In the genomic region with DNA sequence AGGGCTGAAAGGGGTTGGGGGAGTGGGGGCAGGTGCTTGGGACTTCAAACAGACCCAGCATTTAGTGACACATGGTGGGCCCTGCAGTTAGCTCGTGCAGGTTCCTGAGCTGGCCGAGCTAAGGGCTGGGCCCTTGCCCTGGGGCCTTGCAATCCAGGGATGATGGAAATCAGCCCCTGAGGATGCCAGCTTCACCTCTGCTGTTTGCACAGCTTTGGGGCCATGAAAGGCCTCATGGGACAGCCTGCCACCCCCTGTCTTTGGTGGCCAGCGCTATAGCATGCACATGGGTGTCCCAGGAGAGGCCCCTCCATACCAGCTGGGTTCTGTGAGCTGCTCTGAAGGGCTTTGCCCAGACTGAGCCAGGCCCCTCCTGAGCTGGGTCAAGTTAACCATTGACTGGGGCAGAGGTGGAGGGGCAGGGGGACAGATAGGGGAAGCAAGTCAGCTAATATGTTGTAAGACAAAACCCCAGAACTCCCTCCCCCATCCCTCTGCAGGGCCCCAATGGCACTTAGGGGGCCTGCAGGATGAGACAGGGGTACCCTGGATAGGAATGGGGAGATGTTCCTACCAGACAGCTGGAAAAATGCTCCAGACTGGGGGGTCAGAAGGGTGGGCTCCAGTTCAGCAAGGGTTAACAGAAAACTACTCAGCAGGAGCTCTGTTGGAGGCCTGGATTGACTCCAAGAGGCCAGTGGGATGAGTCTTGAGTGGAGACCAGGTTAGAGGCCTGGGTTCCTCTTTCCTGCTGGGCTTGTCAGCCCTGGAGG, we compare ENCODE assay signal across 1 cellular context.
TF ChIP-seq lines count a peak whose summit lies in the region.

No MANE protein-coding gene starts in this region.

TF ChIP-seq in HepG2, 621 proteins besides CTCF, POLR2A, EP300 and RAD21 (continued from another document and continues in another):
- TF ChIP-seq, protein P1, sequence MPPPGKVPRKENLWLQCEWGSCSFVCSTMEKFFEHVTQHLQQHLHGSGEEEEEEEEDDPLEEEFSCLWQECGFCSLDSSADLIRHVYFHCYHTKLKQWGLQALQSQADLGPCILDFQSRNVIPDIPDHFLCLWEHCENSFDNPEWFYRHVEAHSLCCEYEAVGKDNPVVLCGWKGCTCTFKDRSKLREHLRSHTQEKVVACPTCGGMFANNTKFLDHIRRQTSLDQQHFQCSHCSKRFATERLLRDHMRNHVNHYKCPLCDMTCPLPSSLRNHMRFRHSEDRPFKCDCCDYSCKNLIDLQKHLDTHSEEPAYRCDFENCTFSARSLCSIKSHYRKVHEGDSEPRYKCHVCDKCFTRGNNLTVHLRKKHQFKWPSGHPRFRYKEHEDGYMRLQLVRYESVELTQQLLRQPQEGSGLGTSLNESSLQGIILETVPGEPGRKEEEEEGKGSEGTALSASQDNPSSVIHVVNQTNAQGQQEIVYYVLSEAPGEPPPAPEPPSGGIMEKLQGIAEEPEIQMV (CRISPR knock-in tag; IDR thresholded peaks at IDR 0.05; ENCODE audit: low read depth), result 0 out of 2 replicates have a peak, but pooled peaks have one; percentile 56
- TF ChIP-seq, protein P2, sequence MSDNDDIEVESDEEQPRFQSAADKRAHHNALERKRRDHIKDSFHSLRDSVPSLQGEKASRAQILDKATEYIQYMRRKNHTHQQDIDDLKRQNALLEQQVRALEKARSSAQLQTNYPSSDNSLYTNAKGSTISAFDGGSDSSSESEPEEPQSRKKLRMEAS (IDR thresholded peaks at IDR 0.05), result peak; percentile 67
- TF ChIP-seq SPEN (CRISPR knock-in tag; IDR thresholded peaks at IDR 0.05; ENCODE audit: low read depth) (0 out of 2 replicates have a peak, but pooled peaks have one; percentile 42), SAP130 (CRISPR knock-in tag; IDR thresholded peaks at IDR 0.05; ENCODE audit: low read depth) (peak; percentile 42; the same call in 1 of the 2 replicates), DPF2 (CRISPR knock-in tag; IDR thresholded peaks at IDR 0.05; ENCODE audit: borderline replicate concordance, low read depth) (0 out of 2 replicates have a peak, but pooled peaks have one; percentile 46), FOXA1 (IDR thresholded peaks at IDR 0.05) (no peak), FOXA1 (CRISPR knock-in tag; IDR thresholded peaks at IDR 0.05) (peak; percentile 37; the same call in 1 of the 2 replicates), KLF12 (CRISPR knock-in tag; IDR thresholded peaks at IDR 0.05; ENCODE audit: borderline replicate concordance) (no peak), PLRG1 (conservative IDR thresholded peaks at IDR 0.05) (no peak), MTA1 (CRISPR knock-in tag; IDR thresholded peaks at IDR 0.05; ENCODE audit: borderline replicate concordance) (peak; percentile 80; the same call in 1 of the 2 replicates), ZSCAN20 (CRISPR knock-in tag; IDR thresholded peaks at IDR 0.05; ENCODE audit: borderline replicate concordance) (no peak), CEBPG (CRISPR knock-in tag; IDR thresholded peaks at IDR 0.05) (0 out of 2 replicates have a peak, but pooled peaks have one; percentile 28), POLR2AphosphoS5 (IDR thresholded peaks at IDR 0.05; ENCODE audit: low read depth, low read length) (peak; percentile 56), ZNF547 (CRISPR knock-in tag; IDR thresholded peaks at IDR 0.05) (peak; percentile 49), NR2F6 (IDR thresholded peaks at IDR 0.05) (peak; percentile 44; the same call in 1 of the 2 replicates), NR2F6 (CRISPR knock-in tag; IDR thresholded peaks at IDR 0.05) (peak; percentile 39; the same call in 1 of the 2 replicates), DMAP1 (CRISPR knock-in tag; IDR thresholded peaks at IDR 0.05) (0 out of 2 replicates have a peak, but pooled peaks have one; percentile 28), ZNF839 (CRISPR knock-in tag; IDR thresholded peaks at IDR 0.05; ENCODE audit: borderline replicate concordance) (peak; percentile 54; the same call in 1 of the 2 replicates), ZFP41 (CRISPR knock-in tag; IDR thresholded peaks at IDR 0.05; ENCODE audit: borderline replicate concordance) (no peak), PHF20 (CRISPR knock-in tag; IDR thresholded peaks at IDR 0.05) (peak; percentile 40; the same call in 1 of the 2 replicates), TAF15 (IDR thresholded peaks at IDR 0.05; ENCODE audit: low read depth, low read length, poor library complexity, severe bottlenecking) (peak; percentile 50), BHLHE40 (IDR thresholded peaks at IDR 0.05; ENCODE audit: low read length) (no peak), TAF1 (CRISPR knock-in tag; IDR thresholded peaks at IDR 0.05) (peak; percentile 53; the same call in 1 of the 2 replicates), RELA (CRISPR knock-in tag; IDR thresholded peaks at IDR 0.05) (no peak), MEF2D (CRISPR knock-in tag; IDR thresholded peaks at IDR 0.05) (peak; percentile 43; the same call in 1 of the 2 replicates)
- TF ChIP-seq, protein P3, sequence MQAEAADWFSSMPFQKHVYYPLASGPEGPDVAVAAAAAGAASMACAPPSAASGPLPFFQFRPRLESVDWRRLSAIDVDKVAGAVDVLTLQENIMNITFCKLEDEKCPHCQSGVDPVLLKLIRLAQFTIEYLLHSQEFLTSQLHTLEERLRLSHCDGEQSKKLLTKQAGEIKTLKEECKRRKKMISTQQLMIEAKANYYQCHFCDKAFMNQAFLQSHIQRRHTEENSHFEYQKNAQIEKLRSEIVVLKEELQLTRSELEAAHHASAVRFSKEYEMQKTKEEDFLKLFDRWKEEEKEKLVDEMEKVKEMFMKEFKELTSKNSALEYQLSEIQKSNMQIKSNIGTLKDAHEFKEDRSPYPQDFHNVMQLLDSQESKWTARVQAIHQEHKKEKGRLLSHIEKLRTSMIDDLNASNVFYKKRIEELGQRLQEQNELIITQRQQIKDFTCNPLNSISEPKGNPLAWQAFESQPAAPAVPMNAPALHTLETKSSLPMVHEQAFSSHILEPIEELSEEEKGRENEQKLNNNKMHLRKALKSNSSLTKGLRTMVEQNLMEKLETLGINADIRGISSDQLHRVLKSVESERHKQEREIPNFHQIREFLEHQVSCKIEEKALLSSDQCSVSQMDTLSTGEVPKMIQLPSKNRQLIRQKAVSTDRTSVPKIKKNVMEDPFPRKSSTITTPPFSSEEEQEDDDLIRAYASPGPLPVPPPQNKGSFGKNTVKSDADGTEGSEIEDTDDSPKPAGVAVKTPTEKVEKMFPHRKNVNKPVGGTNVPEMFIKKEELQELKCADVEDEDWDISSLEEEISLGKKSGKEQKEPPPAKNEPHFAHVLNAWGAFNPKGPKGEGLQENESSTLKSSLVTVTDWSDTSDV (CRISPR knock-in tag; IDR thresholded peaks at IDR 0.05), result no peak
- TF ChIP-seq, protein P4, sequence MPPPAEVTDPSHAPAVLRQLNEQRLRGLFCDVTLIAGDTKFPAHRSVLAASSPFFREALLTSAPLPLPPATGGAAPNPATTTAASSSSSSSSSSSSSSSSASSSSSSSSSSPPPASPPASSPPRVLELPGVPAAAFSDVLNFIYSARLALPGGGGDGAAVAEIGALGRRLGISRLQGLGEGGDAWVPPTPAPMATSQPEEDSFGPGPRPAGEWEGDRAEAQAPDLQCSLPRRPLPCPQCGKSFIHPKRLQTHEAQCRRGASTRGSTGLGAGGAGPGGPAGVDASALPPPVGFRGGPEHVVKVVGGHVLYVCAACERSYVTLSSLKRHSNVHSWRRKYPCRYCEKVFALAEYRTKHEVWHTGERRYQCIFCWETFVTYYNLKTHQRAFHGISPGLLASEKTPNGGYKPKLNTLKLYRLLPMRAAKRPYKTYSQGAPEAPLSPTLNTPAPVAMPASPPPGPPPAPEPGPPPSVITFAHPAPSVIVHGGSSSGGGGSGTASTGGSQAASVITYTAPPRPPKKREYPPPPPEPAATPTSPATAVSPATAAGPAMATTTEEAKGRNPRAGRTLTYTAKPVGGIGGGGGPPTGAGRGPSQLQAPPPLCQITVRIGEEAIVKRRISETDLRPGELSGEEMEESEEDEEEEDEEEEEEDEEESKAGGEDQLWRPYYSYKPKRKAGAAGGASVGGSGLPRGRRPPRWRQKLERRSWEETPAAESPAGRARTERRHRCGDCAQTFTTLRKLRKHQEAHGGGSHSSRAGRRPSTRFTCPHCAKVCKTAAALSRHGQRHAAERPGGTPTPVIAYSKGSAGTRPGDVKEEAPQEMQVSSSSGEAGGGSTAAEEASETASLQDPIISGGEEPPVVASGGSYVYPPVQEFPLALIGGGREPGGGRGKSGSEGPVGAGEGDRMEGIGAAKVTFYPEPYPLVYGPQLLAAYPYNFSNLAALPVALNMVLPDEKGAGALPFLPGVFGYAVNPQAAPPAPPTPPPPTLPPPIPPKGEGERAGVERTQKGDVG (CRISPR knock-in tag; IDR thresholded peaks at IDR 0.05; ENCODE audit: borderline replicate concordance), result peak; percentile 18; the same call in 1 of the 2 replicates
- TF ChIP-seq, protein P5, sequence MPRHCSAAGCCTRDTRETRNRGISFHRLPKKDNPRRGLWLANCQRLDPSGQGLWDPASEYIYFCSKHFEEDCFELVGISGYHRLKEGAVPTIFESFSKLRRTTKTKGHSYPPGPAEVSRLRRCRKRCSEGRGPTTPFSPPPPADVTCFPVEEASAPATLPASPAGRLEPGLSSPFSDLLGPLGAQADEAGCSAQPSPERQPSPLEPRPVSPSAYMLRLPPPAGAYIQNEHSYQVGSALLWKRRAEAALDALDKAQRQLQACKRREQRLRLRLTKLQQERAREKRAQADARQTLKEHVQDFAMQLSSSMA (CRISPR knock-in tag; IDR thresholded peaks at IDR 0.05), result peak; percentile 67; the same call in 1 of the 2 replicates
- TF ChIP-seq, protein P6, sequence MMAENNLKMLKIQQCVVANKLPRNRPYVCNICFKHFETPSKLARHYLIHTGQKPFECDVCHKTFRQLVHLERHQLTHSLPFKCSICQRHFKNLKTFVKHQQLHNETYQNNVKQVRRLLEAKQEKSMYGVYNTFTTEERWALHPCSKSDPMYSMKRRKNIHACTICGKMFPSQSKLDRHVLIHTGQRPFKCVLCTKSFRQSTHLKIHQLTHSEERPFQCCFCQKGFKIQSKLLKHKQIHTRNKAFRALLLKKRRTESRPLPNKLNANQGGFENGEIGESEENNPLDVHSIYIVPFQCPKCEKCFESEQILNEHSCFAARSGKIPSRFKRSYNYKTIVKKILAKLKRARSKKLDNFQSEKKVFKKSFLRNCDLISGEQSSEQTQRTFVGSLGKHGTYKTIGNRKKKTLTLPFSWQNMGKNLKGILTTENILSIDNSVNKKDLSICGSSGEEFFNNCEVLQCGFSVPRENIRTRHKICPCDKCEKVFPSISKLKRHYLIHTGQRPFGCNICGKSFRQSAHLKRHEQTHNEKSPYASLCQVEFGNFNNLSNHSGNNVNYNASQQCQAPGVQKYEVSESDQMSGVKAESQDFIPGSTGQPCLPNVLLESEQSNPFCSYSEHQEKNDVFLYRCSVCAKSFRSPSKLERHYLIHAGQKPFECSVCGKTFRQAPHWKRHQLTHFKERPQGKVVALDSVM (CRISPR knock-in tag; IDR thresholded peaks at IDR 0.05), result peak; percentile 49; the same call in 1 of the 2 replicates
- TF ChIP-seq, protein P7, sequence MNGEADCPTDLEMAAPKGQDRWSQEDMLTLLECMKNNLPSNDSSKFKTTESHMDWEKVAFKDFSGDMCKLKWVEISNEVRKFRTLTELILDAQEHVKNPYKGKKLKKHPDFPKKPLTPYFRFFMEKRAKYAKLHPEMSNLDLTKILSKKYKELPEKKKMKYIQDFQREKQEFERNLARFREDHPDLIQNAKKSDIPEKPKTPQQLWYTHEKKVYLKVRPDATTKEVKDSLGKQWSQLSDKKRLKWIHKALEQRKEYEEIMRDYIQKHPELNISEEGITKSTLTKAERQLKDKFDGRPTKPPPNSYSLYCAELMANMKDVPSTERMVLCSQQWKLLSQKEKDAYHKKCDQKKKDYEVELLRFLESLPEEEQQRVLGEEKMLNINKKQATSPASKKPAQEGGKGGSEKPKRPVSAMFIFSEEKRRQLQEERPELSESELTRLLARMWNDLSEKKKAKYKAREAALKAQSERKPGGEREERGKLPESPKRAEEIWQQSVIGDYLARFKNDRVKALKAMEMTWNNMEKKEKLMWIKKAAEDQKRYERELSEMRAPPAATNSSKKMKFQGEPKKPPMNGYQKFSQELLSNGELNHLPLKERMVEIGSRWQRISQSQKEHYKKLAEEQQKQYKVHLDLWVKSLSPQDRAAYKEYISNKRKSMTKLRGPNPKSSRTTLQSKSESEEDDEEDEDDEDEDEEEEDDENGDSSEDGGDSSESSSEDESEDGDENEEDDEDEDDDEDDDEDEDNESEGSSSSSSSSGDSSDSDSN (CRISPR knock-in tag; IDR thresholded peaks at IDR 0.05), result peak; percentile 67
- TF ChIP-seq, protein P8, sequence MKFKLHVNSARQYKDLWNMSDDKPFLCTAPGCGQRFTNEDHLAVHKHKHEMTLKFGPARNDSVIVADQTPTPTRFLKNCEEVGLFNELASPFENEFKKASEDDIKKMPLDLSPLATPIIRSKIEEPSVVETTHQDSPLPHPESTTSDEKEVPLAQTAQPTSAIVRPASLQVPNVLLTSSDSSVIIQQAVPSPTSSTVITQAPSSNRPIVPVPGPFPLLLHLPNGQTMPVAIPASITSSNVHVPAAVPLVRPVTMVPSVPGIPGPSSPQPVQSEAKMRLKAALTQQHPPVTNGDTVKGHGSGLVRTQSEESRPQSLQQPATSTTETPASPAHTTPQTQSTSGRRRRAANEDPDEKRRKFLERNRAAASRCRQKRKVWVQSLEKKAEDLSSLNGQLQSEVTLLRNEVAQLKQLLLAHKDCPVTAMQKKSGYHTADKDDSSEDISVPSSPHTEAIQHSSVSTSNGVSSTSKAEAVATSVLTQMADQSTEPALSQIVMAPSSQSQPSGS (CRISPR knock-in tag; IDR thresholded peaks at IDR 0.05), result peak; percentile 48; the same call in 1 of the 2 replicates
- TF ChIP-seq, protein P9, sequence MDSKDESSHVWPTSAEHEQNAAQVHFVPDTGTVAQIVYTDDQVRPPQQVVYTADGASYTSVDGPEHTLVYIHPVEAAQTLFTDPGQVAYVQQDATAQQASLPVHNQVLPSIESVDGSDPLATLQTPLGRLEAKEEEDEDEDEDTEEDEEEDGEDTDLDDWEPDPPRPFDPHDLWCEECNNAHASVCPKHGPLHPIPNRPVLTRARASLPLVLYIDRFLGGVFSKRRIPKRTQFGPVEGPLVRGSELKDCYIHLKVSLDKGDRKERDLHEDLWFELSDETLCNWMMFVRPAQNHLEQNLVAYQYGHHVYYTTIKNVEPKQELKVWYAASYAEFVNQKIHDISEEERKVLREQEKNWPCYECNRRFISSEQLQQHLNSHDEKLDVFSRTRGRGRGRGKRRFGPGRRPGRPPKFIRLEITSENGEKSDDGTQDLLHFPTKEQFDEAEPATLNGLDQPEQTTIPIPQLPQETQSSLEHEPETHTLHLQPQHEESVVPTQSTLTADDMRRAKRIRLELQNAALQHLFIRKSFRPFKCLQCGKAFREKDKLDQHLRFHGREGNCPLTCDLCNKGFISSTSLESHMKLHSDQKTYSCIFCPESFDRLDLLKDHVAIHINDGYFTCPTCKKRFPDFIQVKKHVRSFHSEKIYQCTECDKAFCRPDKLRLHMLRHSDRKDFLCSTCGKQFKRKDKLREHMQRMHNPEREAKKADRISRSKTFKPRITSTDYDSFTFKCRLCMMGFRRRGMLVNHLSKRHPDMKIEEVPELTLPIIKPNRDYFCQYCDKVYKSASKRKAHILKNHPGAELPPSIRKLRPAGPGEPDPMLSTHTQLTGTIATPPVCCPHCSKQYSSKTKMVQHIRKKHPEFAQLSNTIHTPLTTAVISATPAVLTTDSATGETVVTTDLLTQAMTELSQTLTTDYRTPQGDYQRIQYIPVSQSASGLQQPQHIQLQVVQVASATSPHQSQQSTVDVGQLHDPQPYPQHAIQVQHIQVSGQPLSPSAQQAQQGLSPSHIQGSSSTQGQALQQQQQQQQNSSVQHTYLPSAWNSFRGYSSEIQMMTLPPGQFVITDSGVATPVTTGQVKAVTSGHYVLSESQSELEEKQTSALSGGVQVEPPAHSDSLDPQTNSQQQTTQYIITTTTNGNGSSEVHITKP (CRISPR knock-in tag; IDR thresholded peaks at IDR 0.05; ENCODE audit: low read depth), result 0 out of 2 replicates have a peak, but pooled peaks have one; percentile 50
